In the genomic region with DNA sequence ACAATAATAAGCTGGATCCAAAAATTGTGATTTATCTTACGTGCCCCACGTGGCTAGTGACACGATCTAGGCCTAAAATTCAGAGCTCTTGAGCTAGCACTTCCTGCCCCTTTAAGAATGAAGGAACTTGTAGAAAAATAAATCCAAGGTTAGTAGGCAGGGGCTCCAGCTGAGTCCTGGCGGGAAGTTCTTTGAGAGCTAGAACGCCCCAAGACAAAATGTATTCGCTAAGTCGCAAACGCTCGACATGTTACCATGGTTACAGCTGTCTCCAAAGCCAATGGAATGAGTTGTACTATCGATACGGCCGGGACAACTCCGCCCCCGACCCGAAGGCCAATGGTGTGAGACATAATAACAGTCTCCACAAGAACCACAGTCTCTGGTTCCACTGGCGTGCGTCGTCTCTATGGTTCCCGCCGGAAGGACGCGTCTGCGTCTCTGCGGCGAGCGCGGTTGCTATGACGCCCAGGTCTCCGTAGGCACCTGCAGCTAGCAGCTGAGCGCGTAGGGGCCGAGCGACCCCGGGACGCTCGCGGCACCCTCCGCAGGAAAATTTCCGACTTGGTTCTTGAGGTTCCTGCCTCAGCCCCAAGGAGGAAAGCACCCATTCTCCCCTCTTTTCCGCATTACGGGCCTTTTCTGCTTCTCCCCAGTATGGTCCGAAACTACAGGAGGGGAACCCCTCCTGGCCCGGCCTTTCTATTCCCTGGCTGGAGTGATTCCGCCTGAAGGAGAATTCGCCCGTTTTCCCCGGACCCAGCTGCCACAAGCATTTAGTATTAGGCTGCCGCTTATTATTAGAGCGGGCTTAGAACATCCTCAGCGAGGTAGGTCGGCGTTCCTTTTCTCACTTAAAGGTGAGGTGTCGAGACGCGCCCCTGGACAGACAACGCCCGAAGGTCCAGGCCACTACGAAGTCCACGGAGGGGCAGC, we compare ENCODE assay signal across 8 cellular contexts. TPM values are rescaled to one million over a fixed set of nuclear protein-coding genes. Genes with fewer than 3 reads are reported as not detected.
DNase-seq lines count a peak whose midpoint lies in the region; ATAC-seq and TF ChIP-seq lines count a peak whose summit lies in the region.

CCDC30 (plus strand) TSS at position 459 of the 936 bp plus-strand sequence. CDS start 17,266 bp downstream, outside the sequence.

- peaks cover 14 to 17% of the 10 kb centered on the region in 2 donors for H3K36me3 ChIP-seq in ascending aorta
- H3K36me3 ChIP-seq in right atrium auricular region, result peaks cover 19% of the 10 kb centered on the region
- peaks cover 0 to 5% of the 10 kb centered on the region in 2 donors for H3K36me3 ChIP-seq in prostate gland

- H3K4me3 ChIP-seq in ascending aorta (peak within 1 kb of the TSS; percentile 77), right atrium auricular region (peak within 1 kb of the TSS; percentile 59 to 78), prostate gland (peak within 1 kb of the TSS; percentile 40 to 59)

- H3K27ac ChIP-seq in ascending aorta, result peak within 1 kb of the TSS in 1 of 2 donors; percentile 23
- peak within 1 kb of the TSS in 1 of 2 donors; percentile 10 for H3K27ac ChIP-seq in right atrium auricular region
- peak within 1 kb of the TSS in 1 of 2 donors; percentile 11 for H3K27ac ChIP-seq in prostate gland

- peak; percentile 99 for ATAC-seq in GM18498 (IDR thresholded peaks at IDR 0.05; ENCODE audit: unreplicated experiment)
- ATAC-seq in HG02938 (IDR thresholded peaks at IDR 0.05; ENCODE audit: unreplicated experiment), result peak; percentile 99

- no peak for TF ChIP-seq POLR2A in prostate gland (IDR thresholded peaks at IDR 0.05)

- no peak for TF ChIP-seq CTCF in ascending aorta (IDR thresholded peaks at IDR 0.05)
- TF ChIP-seq CTCF in right atrium auricular region (IDR thresholded peaks at IDR 0.05), result no peak
- TF ChIP-seq CTCF in prostate gland (IDR thresholded peaks at IDR 0.05), result no peak

- no peaks in the 10 kb centered on the region for H3K9me3 ChIP-seq in ascending aorta
- H3K9me3 ChIP-seq in right atrium auricular region, result no peaks in the 10 kb centered on the region
- no peaks in the 10 kb centered on the region for H3K9me3 ChIP-seq in prostate gland

- DNase-seq in NCI-H1694 treated with DMSO at 0.1 percent for 48 hours (lab: John Stamatoyannopoulos, UW) (peak; percentile 98), T-helper 2 cell (peak; percentile 87 to 99 (median 96)), ascending aorta (ENCODE audit: low spot score in 2 of 2) (peak; percentile 94 to 98), right atrium auricular region (ENCODE audit: low spot score) (peak; percentile 99), prostate gland (ENCODE audit: low spot score) (peak; percentile 98), ureter (ENCODE audit: low spot score) (peak; percentile 97)

- H3K4me1 ChIP-seq in ascending aorta (no peaks in the 10 kb centered on the region), right atrium auricular region (peaks cover 0 to 22% of the 10 kb centered on the region in 2 donors), prostate gland (replicated peaks) (no peaks in the 10 kb centered on the region)

- under 1% methylated on average over 59 of the region's 59 CpGs for WGBS in prostate gland

- intact Hi-C loops in ascending aorta (cut with DNase I) (loop anchor here (2.0 to 5.0 kb wide), 4 partner anchors 220 to 1189 kb away; partner anchors contain the start of genes KDM4A and YBX1), prostate gland (cut with DNase I) (loop anchor here (10.0 kb wide), 1 partner anchor 302 kb away; the partner anchor contains the start of genes C1orf50 and P3H1)

- no peaks in the 10 kb centered on the region for H3K27me3 ChIP-seq in ascending aorta
- H3K27me3 ChIP-seq in right atrium auricular region, result no peaks in the 10 kb centered on the region
- H3K27me3 ChIP-seq in prostate gland (replicated peaks; ENCODE audit: insufficient read depth), result no peaks in the 10 kb centered on the region

RNA-seq across cellular contexts. Expression of gene CCDC30, which starts in this region (rescaled TPM):
- total RNA-seq in ascending aorta (not detected), right atrium auricular region (under 1 TPM; 0.47 to 0.63 TPM), prostate gland (1 to 10 TPM; 1.8 to 6.2 TPM), ureter (8.9 TPM)

Comparison
In these comparisons a context has a peak if more than half of its experiments do, and no peak if none do; other contexts are left out.
1. Peak in DNase-seq and H3K4me3 ChIP-seq in ascending aorta; RNA of the gene not detected or under 1 TPM.
2. Peak in DNase-seq and H3K4me3 ChIP-seq in right atrium auricular region; RNA of the gene not detected or under 1 TPM.